Comparison of ENCODE assay signal across 21 cellular contexts in the genomic region with DNA sequence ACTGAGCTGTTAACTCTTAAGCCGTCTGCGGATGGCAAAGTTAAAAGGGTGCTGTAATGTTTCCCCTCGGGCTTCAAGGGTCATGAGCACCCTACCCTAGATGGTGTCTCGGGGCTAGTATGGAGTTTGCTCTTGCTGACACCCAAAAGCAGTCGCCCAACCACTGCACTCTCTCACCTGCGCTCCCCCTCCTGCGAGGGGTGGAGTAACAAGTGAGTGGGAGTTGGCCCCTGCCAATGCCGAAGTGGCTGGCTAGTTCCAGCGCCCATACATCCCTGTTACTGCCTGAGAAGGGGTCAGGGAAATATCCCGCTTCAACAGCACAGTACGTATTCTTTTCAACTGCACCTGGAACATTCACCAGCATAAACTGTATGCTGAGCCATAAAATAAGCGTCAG.
"Had no signal": no experiment of that assay in that cellular context is flagged by ENCODE, and none has a peak within 500 bp of the region (broad histone marks: within the 10 kb centered on the region; RNA-seq: fewer than 3 reads in every experiment).

No MANE protein-coding gene starts in this region.

- H3K27ac ChIP-seq: dorsolateral prefrontal cortex, heart left ventricle, psoas muscle, right lobe of liver, suprapubic skin, thyroid gland had no signal

- H3K4me1 Mint-ChIP-seq: nephron; stimulated activated effector memory CD8-positive, alpha-beta T cell treated with anti-CD3 and anti-CD28 coated beads, Interleukin-12 subunit alpha, Interleukin-12 subunit beta, amount 100 ng/mL, for 72 hours had no signal

- H3K4me1 ChIP-seq: heart left ventricle, psoas muscle, suprapubic skin, thyroid gland had no signal

- H3K27ac Mint-ChIP-seq: nephron; stimulated activated effector memory CD8-positive, alpha-beta T cell treated with anti-CD3 and anti-CD28 coated beads, Interleukin-12 subunit alpha, Interleukin-12 subunit beta, amount 100 ng/mL, for 72 hours; type B pancreatic cell had no signal

- H3K9me3 ChIP-seq: suprapubic skin, thyroid gland had no signal

- H3K36me3 Mint-ChIP-seq: stimulated activated effector memory CD8-positive, alpha-beta T cell treated with anti-CD3 and anti-CD28 coated beads, Interleukin-12 subunit alpha, Interleukin-12 subunit beta, amount 100 ng/mL, for 72 hours had no signal

- DNase-seq: cortex of kidney; dorsolateral prefrontal cortex; effector CD8-positive, alpha-beta T cell; heart left ventricle; hippocampal formation; left ventricle myocardium superior; mesenchymal stem cell; naive B cell; psoas muscle; retina; right lobe of liver; stimulated activated CD4-positive, alpha-beta T cell treated with anti-CD3 and anti-CD28 coated beads, Interleukin-4, amount 100 ng/mL, for 1 hour; stimulated activated CD8-positive, alpha-beta memory T cell treated with anti-CD3 and anti-CD28 coated beads, Interleukin-4, amount 100 ng/mL, for 48 hours; stimulated activated naive CD8-positive, alpha-beta T cell treated with anti-CD3 and anti-CD28 coated beads, Interleukin-15, Interleukin-2, amounts not matched to agents 100 U/mL and 50 U/mL, for 24 hours; thyroid gland had no signal

- H3K27me3 Mint-ChIP-seq: naive B cell, type B pancreatic cell had no signal

- H3K36me3 ChIP-seq: heart left ventricle, suprapubic skin, thyroid gland had no signal

- H3K4me3 Mint-ChIP-seq: nephron; stimulated activated effector memory CD8-positive, alpha-beta T cell treated with anti-CD3 and anti-CD28 coated beads, Interleukin-12 subunit alpha, Interleukin-12 subunit beta, amount 100 ng/mL, for 72 hours; type B pancreatic cell had no signal

- ATAC-seq: esophagus mucosa; heart left ventricle; left ventricle myocardium superior; psoas muscle; right lobe of liver; stimulated activated effector memory CD8-positive, alpha-beta T cell treated with anti-CD3 and anti-CD28 coated beads, Interleukin-12 subunit alpha, Interleukin-12 subunit beta, amount 100 ng/mL, for 72 hours; stimulated activated naive CD8-positive, alpha-beta T cell treated with anti-CD3 and anti-CD28 coated beads, Interleukin-15, Interleukin-2, amounts not matched to agents 100 U/mL and 50 U/mL, for 24 hours had no signal

- H3K27me3 ChIP-seq: dorsolateral prefrontal cortex, heart left ventricle, right lobe of liver, suprapubic skin, thyroid gland had no signal

- H3K4me3 ChIP-seq: dorsolateral prefrontal cortex, heart left ventricle, lung, psoas muscle, right lobe of liver, suprapubic skin, thyroid gland had no signal
